ENCODE assay signal across 4 cellular contexts in genomic region chr19:1477056-1477455, GRCh38. TPM values are rescaled to one million over a fixed set of nuclear protein-coding genes. Genes with fewer than 3 reads are reported as not detected.
DNase-seq lines count a peak whose midpoint lies in the region; ATAC-seq, FAIRE-seq and TF ChIP-seq lines count a peak whose summit lies in the region.
"Not testable (repeated sequence)": the region's sequence is repeated elsewhere in the genome, so short reads cannot be mapped to it uniquely, and the experiment has no call there.

No MANE protein-coding gene starts in this region.

- H3K4me1 ChIP-seq in CD4-positive, CD25-positive, alpha-beta regulatory T cell (ENCODE audit: control insufficient read depth, insufficient read depth, low read length, poor library complexity, severe bottlenecking) = peaks cover 20% of the 10 kb centered on the region
- not testable (repeated sequence) for H3K4me1 ChIP-seq in PC-3 (ENCODE audit: insufficient read depth, low read length)
- H3K4me1 ChIP-seq in HepG2 (ENCODE audit: insufficient read depth, low read length) = peaks cover 40% of the 10 kb centered on the region

- POLR2A ChIA-PET in PC-3 (lab: Charles Lee; ENCODE audit: unreplicated experiment) = not testable (repeated sequence)
- POLR2A ChIA-PET in HepG2 (lab: Yijun Ruan, JAX) = interaction anchor here (1.2 to 2.8 kb wide), 3 partner anchors 14 to 22 kb away, joined by 4 to 16 read pairs (median 15); partner anchors contain the start of genes PCSK4 and REEP6

- TF ChIP-seq POLR2A in HepG2 (IDR thresholded peaks at IDR 0.05; ENCODE audit: insufficient read depth in 1 of 2, low read depth in 2 of 2, low read length in 2 of 2) = not testable (repeated sequence)

- TF ChIP-seq CTCF in PC-3 (conservative IDR thresholded peaks at IDR 0.05; ENCODE audit: low read depth, low read length); HepG2 (CRISPR knock-in tag; IDR thresholded peaks at IDR 0.05): not testable (repeated sequence)

- peaks cover 4 to 38% (median 12%) of the 10 kb centered on the region in 4 donors for H3K4me1 Mint-ChIP-seq in CD4-positive, CD25-positive, alpha-beta regulatory T cell
- H3K4me1 Mint-ChIP-seq in activated naive CD4-positive, alpha-beta T cell treated with anti-CD3 and anti-CD28 coated beads, Interleukin-2, amount 50 U/mL, for 24 hours = peaks cover 24% of the 10 kb centered on the region

- not testable (repeated sequence) for H3K36me3 ChIP-seq in CD4-positive, CD25-positive, alpha-beta regulatory T cell (ENCODE audit: control insufficient read depth, insufficient read depth, low read length); PC-3 (ENCODE audit: low read depth, low read length); HepG2 (replicated peaks in 1 of 2; ENCODE audit: control insufficient read depth in 1 of 2, insufficient read depth in 2 of 2, low read length in 2 of 2)

- not testable (repeated sequence) for H4K20me1 ChIP-seq in PC-3 (ENCODE audit: low read length); HepG2 (ENCODE audit: insufficient read depth, low read length)

- H3K4me3 Mint-ChIP-seq in CD4-positive, CD25-positive, alpha-beta regulatory T cell = peak overlapping the region; percentile 47 to 71 (median 65)
- H3K4me3 Mint-ChIP-seq in activated naive CD4-positive, alpha-beta T cell treated with anti-CD3 and anti-CD28 coated beads, Interleukin-2, amount 50 U/mL, for 24 hours = peak overlapping the region; percentile 48

- TF ChIP-seq RAD21 in HepG2 (CRISPR knock-in tag; IDR thresholded peaks at IDR 0.05) = not testable (repeated sequence)

- H3K9me3 Mint-ChIP-seq in CD4-positive, CD25-positive, alpha-beta regulatory T cell; activated naive CD4-positive, alpha-beta T cell treated with anti-CD3 and anti-CD28 coated beads, Interleukin-2, amount 50 U/mL, for 24 hours: not testable (repeated sequence)

- peak overlapping the region in 2 of 3 donors; percentile 43 to 65 for H3K27ac Mint-ChIP-seq in CD4-positive, CD25-positive, alpha-beta regulatory T cell
- H3K27ac Mint-ChIP-seq in activated naive CD4-positive, alpha-beta T cell treated with anti-CD3 and anti-CD28 coated beads, Interleukin-2, amount 50 U/mL, for 24 hours = not testable (repeated sequence)

- H3K27me3 Mint-ChIP-seq in CD4-positive, CD25-positive, alpha-beta regulatory T cell = peaks cover 13% of the 10 kb centered on the region
- H3K27me3 Mint-ChIP-seq in activated naive CD4-positive, alpha-beta T cell treated with anti-CD3 and anti-CD28 coated beads, Interleukin-2, amount 50 U/mL, for 24 hours = not testable (repeated sequence)

- H3K9me2 ChIP-seq in PC-3 (replicated peaks; ENCODE audit: low read length) = not testable (repeated sequence)

- H3K36me3 Mint-ChIP-seq in CD4-positive, CD25-positive, alpha-beta regulatory T cell; activated naive CD4-positive, alpha-beta T cell treated with anti-CD3 and anti-CD28 coated beads, Interleukin-2, amount 50 U/mL, for 24 hours: not testable (repeated sequence)

- TF ChIP-seq EP300 in HepG2 (IDR thresholded peaks at IDR 0.05; ENCODE audit: low read depth in 2 of 2, low read length in 2 of 2); HepG2 (CRISPR knock-in tag; IDR thresholded peaks at IDR 0.05; ENCODE audit: borderline replicate concordance): not testable (repeated sequence)

- not testable (repeated sequence) for H3K9ac ChIP-seq in PC-3 (ENCODE audit: low read length); HepG2 (ENCODE audit: insufficient read depth, low read depth, low read length)

- BruUV-seq in PC-3 (replicated peaks; lab: Mats Ljungman, UMichigan); HepG2 (replicated peaks; lab: Mats Ljungman, UMichigan): not testable (repeated sequence)

- ATAC-seq in CD4-positive, CD25-positive, alpha-beta regulatory T cell (ENCODE audit: low read depth in 2 of 2); PC-3; HepG2: not testable (repeated sequence)

- not testable (repeated sequence) for H3K27ac ChIP-seq in CD4-positive, CD25-positive, alpha-beta regulatory T cell (ENCODE audit: insufficient read depth, low read length, poor library complexity, severe bottlenecking); PC-3 (ENCODE audit: low read length); HepG2 (ENCODE audit: extremely low read length, insufficient read depth, low read length)

- 89% methylated on average over 9 of the region's 9 CpGs for WGBS in HepG2 (ENCODE audit: low lambda C conversion rate)

- H3K79me2 ChIP-seq in PC-3 (ENCODE audit: low read length) (peaks cover 25% of the 10 kb centered on the region), HepG2 (ENCODE audit: insufficient read depth, low read length) (peaks cover 16% of the 10 kb centered on the region)

- H3K4me3 ChIP-seq in CD4-positive, CD25-positive, alpha-beta regulatory T cell (ENCODE audit: low read depth, low read length); PC-3 (ENCODE audit: low read length); HepG2 (replicated peaks in 1 of 3; ENCODE audit: insufficient read depth in 1 of 3, low read depth in 2 of 3, low read length in 3 of 3): not testable (repeated sequence)

- not testable (repeated sequence) for DNase-seq in CD4-positive, CD25-positive, alpha-beta regulatory T cell; PC-3; HepG2 (ENCODE audit: low spot score)

- H3K4me2 ChIP-seq in PC-3 (ENCODE audit: low read length) (peak overlapping the region; percentile 15; the same call in 1 of the 2 replicates), HepG2 (ENCODE audit: low read depth, low read length) (peak overlapping the region; percentile 67)

- not testable (repeated sequence) for FAIRE-seq in HepG2 (lab: Jason Lieb, UNC)

- in situ Hi-C loops in HepG2 (cut with HindIII; ENCODE audit: extremely low pct_ligation_motif_present, low pct_unique_long_range_greater_than_20kb) = not testable (repeated sequence)

- not testable (repeated sequence) for H2AFZ ChIP-seq in PC-3 (ENCODE audit: low read length); HepG2 (ENCODE audit: low read length)

- intact Hi-C loops in PC-3 (cut with micrococcal nuclease); HepG2 (cut with micrococcal nuclease; ENCODE audit: unreplicated experiment): not testable (repeated sequence)

- H3F3A ChIP-seq in PC-3 (ENCODE audit: low read length, unreplicated experiment) = not testable (repeated sequence)

- H3K27me3 ChIP-seq in CD4-positive, CD25-positive, alpha-beta regulatory T cell (ENCODE audit: control insufficient read depth, insufficient read depth, low read length); PC-3 (ENCODE audit: low read length); HepG2 (ENCODE audit: control insufficient read depth in 1 of 2, insufficient read depth in 2 of 2, low read length in 2 of 2): not testable (repeated sequence)

- not testable (repeated sequence) for H3K9me3 ChIP-seq in CD4-positive, CD25-positive, alpha-beta regulatory T cell (ENCODE audit: control insufficient read depth in 2 of 2, low read length in 2 of 2); PC-3 (ENCODE audit: low read length); HepG2 (ENCODE audit: low read length)

- CTCF ChIA-PET in PC-3 (lab: Charles Lee); HepG2 (lab: Yijun Ruan, JAX; ENCODE audit: low intra/inter-chr PET ratio, low total read pairs): not testable (repeated sequence)

RNA-seq across cellular contexts. Expression of gene C19orf25, which starts 2.0 kb away (rescaled TPM):
- total RNA-seq in CD4-positive, CD25-positive, alpha-beta regulatory T cell = 33.4 TPM
- 10 to 100 TPM; 42.2 to 64.0 (median 54.0) TPM for polyA plus RNA-seq in CD4-positive, CD25-positive, alpha-beta regulatory T cell
- total RNA-seq in PC-3 (2014; rRNA removed) (45.0 and 54.9 TPM in 2 replicates), HepG2 (2016; rRNA removed; fragmentation: Illumina TruSeq; extraction: Trizol) (32.3 and 32.4 TPM in 2 replicates)
- 11.9 and 13.3 TPM in 2 replicates for total RNA-seq in HepG2 (2016; cell fraction: cytosol; rRNA removed; fragmentation: Illumina TruSeq; extraction: Trizol; ENCODE audit: low read depth)
- total RNA-seq in HepG2 (2016; cell fraction: insoluble cytoplasmic fraction; rRNA removed; fragmentation: Illumina TruSeq; extraction: Trizol) = 34.4 and 35.4 TPM in 2 replicates
- 33.2 and 36.2 TPM in 2 replicates for total RNA-seq in HepG2 (2016; cell fraction: membrane; rRNA removed; fragmentation: Illumina TruSeq; extraction: Trizol)
- total RNA-seq in HepG2 (2016; cell fraction: nucleus; rRNA removed; fragmentation: Illumina TruSeq; extraction: Trizol) = 15.1 and 17.1 TPM in 2 replicates
- polyA plus RNA-seq in HepG2 (2011; rRNA removed) = 14.2 and 19.5 TPM in 2 replicates
- polyA plus RNA-seq in HepG2 (2011; cell fraction: cytosol; rRNA removed) = 18.3 and 24.5 TPM in 2 replicates
- 33.5 and 34.3 TPM in 2 replicates for polyA plus RNA-seq in HepG2 (2011; cell fraction: nucleus; rRNA removed)
- 9.6 and 14.8 TPM in 2 replicates for polyA plus RNA-seq in HepG2 (2012)
- 11.7 and 15.7 TPM in 2 replicates for polyA plus RNA-seq in HepG2 (2016; cell fraction: cytosol; fragmentation: Illumina TruSeq; extraction: Trizol; ENCODE audit: low read depth)
- 31.7 and 32.0 TPM in 2 replicates for polyA plus RNA-seq in HepG2 (2016; cell fraction: insoluble cytoplasmic fraction; fragmentation: Illumina TruSeq; extraction: Trizol; ENCODE audit: low read depth)
- 25.3 and 26.3 TPM in 2 replicates for polyA plus RNA-seq in HepG2 (2016; cell fraction: membrane; fragmentation: Illumina TruSeq; extraction: Trizol; ENCODE audit: low read depth)
- polyA plus RNA-seq in HepG2 (2016; cell fraction: nucleus; fragmentation: Illumina TruSeq; extraction: Trizol; ENCODE audit: insufficient read depth, low read depth) = 30.3 and 33.5 TPM in 2 replicates
- 15.8 and 20.8 TPM in 2 replicates for polyA minus RNA-seq in HepG2 (2011; rRNA and poly(A)+ RNA removed; ENCODE audit: low replicate concordance)
- polyA minus RNA-seq in HepG2 (2011; cell fraction: cytosol; rRNA and poly(A)+ RNA removed) = 8.7 and 9.4 TPM in 2 replicates
- polyA minus RNA-seq in HepG2 (2011; cell fraction: nucleus; rRNA and poly(A)+ RNA removed) = 13.3 and 13.6 TPM in 2 replicates

RNA-seq across cellular contexts. Expression of gene PCSK4, which starts 13.1 kb away (rescaled TPM):
- 1.3 TPM for total RNA-seq in CD4-positive, CD25-positive, alpha-beta regulatory T cell
- polyA plus RNA-seq in CD4-positive, CD25-positive, alpha-beta regulatory T cell = 1 to 10 TPM in 1 of 4 donors, under 1 TPM in 2, not detected in 1; 0.08 to 1.3 (median 0.29) TPM
- 3.9 and 5.7 TPM in 2 replicates for total RNA-seq in PC-3 (2014; rRNA removed)
- 0.52 and 2.0 TPM in 2 replicates for total RNA-seq in HepG2 (2016; rRNA removed; fragmentation: Illumina TruSeq; extraction: Trizol)
- 0.91 and 1.2 TPM in 2 replicates for total RNA-seq in HepG2 (2016; cell fraction: cytosol; rRNA removed; fragmentation: Illumina TruSeq; extraction: Trizol; ENCODE audit: low read depth)
- total RNA-seq in HepG2 (2016; cell fraction: insoluble cytoplasmic fraction; rRNA removed; fragmentation: Illumina TruSeq; extraction: Trizol) = 1.1 and 1.5 TPM in 2 replicates
- total RNA-seq in HepG2 (2016; cell fraction: membrane; rRNA removed; fragmentation: Illumina TruSeq; extraction: Trizol) = 1.5 and 2.0 TPM in 2 replicates
- 1.7 and 3.6 TPM in 2 replicates for total RNA-seq in HepG2 (2016; cell fraction: nucleus; rRNA removed; fragmentation: Illumina TruSeq; extraction: Trizol)
- 2.7 and 3.1 TPM in 2 replicates for polyA plus RNA-seq in HepG2 (2011; rRNA removed)
- 0.73 and 1.2 TPM in 2 replicates for polyA plus RNA-seq in HepG2 (2011; cell fraction: cytosol; rRNA removed)
- 62.7 and 100 TPM in 2 replicates for polyA plus RNA-seq in HepG2 (2011; cell fraction: nucleus; rRNA removed)
- 2.9 and 3.0 TPM in 2 replicates for polyA plus RNA-seq in HepG2 (2012)
- polyA plus RNA-seq in HepG2 (2016; cell fraction: cytosol; fragmentation: Illumina TruSeq; extraction: Trizol; ENCODE audit: low read depth) = 0.60 and 0.88 TPM in 2 replicates
- 0.61 and 1.1 TPM in 2 replicates for polyA plus RNA-seq in HepG2 (2016; cell fraction: insoluble cytoplasmic fraction; fragmentation: Illumina TruSeq; extraction: Trizol; ENCODE audit: low read depth)
- 1.2 TPM in 2 replicates for polyA plus RNA-seq in HepG2 (2016; cell fraction: membrane; fragmentation: Illumina TruSeq; extraction: Trizol; ENCODE audit: low read depth)
- 11.8 and 12.9 TPM in 2 replicates for polyA plus RNA-seq in HepG2 (2016; cell fraction: nucleus; fragmentation: Illumina TruSeq; extraction: Trizol; ENCODE audit: insufficient read depth, low read depth)
- 0.84 and 1.6 TPM in 2 replicates for polyA minus RNA-seq in HepG2 (2011; rRNA and poly(A)+ RNA removed; ENCODE audit: low replicate concordance)
- polyA minus RNA-seq in HepG2 (2011; cell fraction: cytosol; rRNA and poly(A)+ RNA removed) = 0.88 and 1.6 TPM in 2 replicates
- polyA minus RNA-seq in HepG2 (2011; cell fraction: nucleus; rRNA and poly(A)+ RNA removed) = 1.7 and 4.6 TPM in 2 replicates

RNA-seq across cellular contexts. Expression of gene REEP6, which starts 13.9 kb away (rescaled TPM):
- total RNA-seq in CD4-positive, CD25-positive, alpha-beta regulatory T cell = 1.3 TPM
- 1 to 10 TPM; 1.5 to 3.3 (median 2.6) TPM for polyA plus RNA-seq in CD4-positive, CD25-positive, alpha-beta regulatory T cell
- total RNA-seq in PC-3 (2014; rRNA removed) = 27.2 and 34.7 TPM in 2 replicates
- total RNA-seq in HepG2 (2016; rRNA removed; fragmentation: Illumina TruSeq; extraction: Trizol) = 15.6 and 28.8 TPM in 2 replicates
- 21.2 and 31.3 TPM in 2 replicates for total RNA-seq in HepG2 (2016; cell fraction: cytosol; rRNA removed; fragmentation: Illumina TruSeq; extraction: Trizol; ENCODE audit: low read depth)
- total RNA-seq in HepG2 (2016; cell fraction: insoluble cytoplasmic fraction; rRNA removed; fragmentation: Illumina TruSeq; extraction: Trizol) = 13.3 and 31.5 TPM in 2 replicates
- 21.8 and 29.6 TPM in 2 replicates for total RNA-seq in HepG2 (2016; cell fraction: membrane; rRNA removed; fragmentation: Illumina TruSeq; extraction: Trizol)
- total RNA-seq in HepG2 (2016; cell fraction: nucleus; rRNA removed; fragmentation: Illumina TruSeq; extraction: Trizol) = 22.0 and 24.7 TPM in 2 replicates
- polyA plus RNA-seq in HepG2 (2011; rRNA removed) = 10.0 and 17.3 TPM in 2 replicates
- 10.9 and 13.3 TPM in 2 replicates for polyA plus RNA-seq in HepG2 (2011; cell fraction: cytosol; rRNA removed)
- polyA plus RNA-seq in HepG2 (2011; cell fraction: nucleus; rRNA removed) = 15.2 and 19.3 TPM in 2 replicates
- 31.7 and 32.2 TPM in 2 replicates for polyA plus RNA-seq in HepG2 (2012)
- polyA plus RNA-seq in HepG2 (2016; cell fraction: cytosol; fragmentation: Illumina TruSeq; extraction: Trizol; ENCODE audit: low read depth) = 40.3 and 49.6 TPM in 2 replicates
- polyA plus RNA-seq in HepG2 (2016; cell fraction: insoluble cytoplasmic fraction; fragmentation: Illumina TruSeq; extraction: Trizol; ENCODE audit: low read depth) = 23.2 and 29.9 TPM in 2 replicates
- polyA plus RNA-seq in HepG2 (2016; cell fraction: membrane; fragmentation: Illumina TruSeq; extraction: Trizol; ENCODE audit: low read depth) = 43.0 and 49.7 TPM in 2 replicates
- 65.9 and 70.0 TPM in 2 replicates for polyA plus RNA-seq in HepG2 (2016; cell fraction: nucleus; fragmentation: Illumina TruSeq; extraction: Trizol; ENCODE audit: insufficient read depth, low read depth)
- 7.1 and 14.8 TPM in 2 replicates for polyA minus RNA-seq in HepG2 (2011; rRNA and poly(A)+ RNA removed; ENCODE audit: low replicate concordance)
- 12.4 and 14.4 TPM in 2 replicates for polyA minus RNA-seq in HepG2 (2011; cell fraction: cytosol; rRNA and poly(A)+ RNA removed)
- polyA minus RNA-seq in HepG2 (2011; cell fraction: nucleus; rRNA and poly(A)+ RNA removed) = 3.5 and 3.6 TPM in 2 replicates

RNA-seq across cellular contexts. Expression of gene APC2, which starts 27.1 kb away (rescaled TPM):
- 0.25 TPM for total RNA-seq in CD4-positive, CD25-positive, alpha-beta regulatory T cell
- under 1 TPM in 2 of 4 donors, not detected in 2; 0.06 to 0.07 TPM for polyA plus RNA-seq in CD4-positive, CD25-positive, alpha-beta regulatory T cell
- total RNA-seq in PC-3 (2014; rRNA removed) (0.29 and 1.4 TPM in 2 replicates), HepG2 (2016; rRNA removed; fragmentation: Illumina TruSeq; extraction: Trizol) (0.22 TPM in 1 of 2 replicates, not detected in the other)
- under 0.01 TPM in 1 of 2 replicates, not detected in the other for total RNA-seq in HepG2 (2016; cell fraction: cytosol; rRNA removed; fragmentation: Illumina TruSeq; extraction: Trizol; ENCODE audit: low read depth)
- 0.02 and 0.27 TPM in 2 replicates for total RNA-seq in HepG2 (2016; cell fraction: insoluble cytoplasmic fraction; rRNA removed; fragmentation: Illumina TruSeq; extraction: Trizol)
- total RNA-seq in HepG2 (2016; cell fraction: membrane; rRNA removed; fragmentation: Illumina TruSeq; extraction: Trizol) = 0.24 TPM in 1 of 2 replicates, not detected in the other
- total RNA-seq in HepG2 (2016; cell fraction: nucleus; rRNA removed; fragmentation: Illumina TruSeq; extraction: Trizol) = 0.25 and 0.28 TPM in 2 replicates
- polyA plus RNA-seq in HepG2 (2011; rRNA removed) = 0.08 and 0.16 TPM in 2 replicates
- 0.04 and 0.07 TPM in 2 replicates for polyA plus RNA-seq in HepG2 (2011; cell fraction: cytosol; rRNA removed)
- 0.37 and 0.61 TPM in 2 replicates for polyA plus RNA-seq in HepG2 (2011; cell fraction: nucleus; rRNA removed)
- polyA plus RNA-seq in HepG2 (2012) = 0.11 and 0.28 TPM in 2 replicates
- polyA plus RNA-seq in HepG2 (2016; cell fraction: cytosol; fragmentation: Illumina TruSeq; extraction: Trizol; ENCODE audit: low read depth) = not detected in 2 replicates
- polyA plus RNA-seq in HepG2 (2016; cell fraction: insoluble cytoplasmic fraction; fragmentation: Illumina TruSeq; extraction: Trizol; ENCODE audit: low read depth) = not detected in 2 replicates
- polyA plus RNA-seq in HepG2 (2016; cell fraction: membrane; fragmentation: Illumina TruSeq; extraction: Trizol; ENCODE audit: low read depth) = not detected in 2 replicates
- polyA plus RNA-seq in HepG2 (2016; cell fraction: nucleus; fragmentation: Illumina TruSeq; extraction: Trizol; ENCODE audit: insufficient read depth, low read depth) = 0.18 and 0.40 TPM in 2 replicates
- polyA minus RNA-seq in HepG2 (2011; rRNA and poly(A)+ RNA removed; ENCODE audit: low replicate concordance) = 0.40 and 0.77 TPM in 2 replicates
- 0.35 and 0.49 TPM in 2 replicates for polyA minus RNA-seq in HepG2 (2011; cell fraction: cytosol; rRNA and poly(A)+ RNA removed)
- 0.52 and 0.75 TPM in 2 replicates for polyA minus RNA-seq in HepG2 (2011; cell fraction: nucleus; rRNA and poly(A)+ RNA removed)

RNA-seq across cellular contexts. Expression of gene ADAMTSL5, which starts 35.8 kb away (rescaled TPM):
- 2.1 TPM for total RNA-seq in CD4-positive, CD25-positive, alpha-beta regulatory T cell
- 1 to 10 TPM in 2 of 4 donors, under 1 TPM in 2; 0.29 to 3.3 (median 1.8) TPM for polyA plus RNA-seq in CD4-positive, CD25-positive, alpha-beta regulatory T cell
- total RNA-seq in PC-3 (2014; rRNA removed) (1.7 and 5.0 TPM in 2 replicates), HepG2 (2016; rRNA removed; fragmentation: Illumina TruSeq; extraction: Trizol) (0.24 and 0.60 TPM in 2 replicates)
- total RNA-seq in HepG2 (2016; cell fraction: cytosol; rRNA removed; fragmentation: Illumina TruSeq; extraction: Trizol; ENCODE audit: low read depth) = 0.35 and 0.81 TPM in 2 replicates
- total RNA-seq in HepG2 (2016; cell fraction: insoluble cytoplasmic fraction; rRNA removed; fragmentation: Illumina TruSeq; extraction: Trizol) = 0.25 and 0.41 TPM in 2 replicates
- 0.17 and 0.56 TPM in 2 replicates for total RNA-seq in HepG2 (2016; cell fraction: membrane; rRNA removed; fragmentation: Illumina TruSeq; extraction: Trizol)
- 0.41 and 0.78 TPM in 2 replicates for total RNA-seq in HepG2 (2016; cell fraction: nucleus; rRNA removed; fragmentation: Illumina TruSeq; extraction: Trizol)
- polyA plus RNA-seq in HepG2 (2011; rRNA removed) = 2.7 and 3.8 TPM in 2 replicates
- polyA plus RNA-seq in HepG2 (2011; cell fraction: cytosol; rRNA removed) = 1.9 and 2.1 TPM in 2 replicates
- 13.4 and 15.1 TPM in 2 replicates for polyA plus RNA-seq in HepG2 (2011; cell fraction: nucleus; rRNA removed)
- 0.63 and 1.1 TPM in 2 replicates for polyA plus RNA-seq in HepG2 (2012)
- polyA plus RNA-seq in HepG2 (2016; cell fraction: cytosol; fragmentation: Illumina TruSeq; extraction: Trizol; ENCODE audit: low read depth) = 0.43 and 0.55 TPM in 2 replicates
- polyA plus RNA-seq in HepG2 (2016; cell fraction: insoluble cytoplasmic fraction; fragmentation: Illumina TruSeq; extraction: Trizol; ENCODE audit: low read depth) = 0.76 and 0.82 TPM in 2 replicates
- polyA plus RNA-seq in HepG2 (2016; cell fraction: membrane; fragmentation: Illumina TruSeq; extraction: Trizol; ENCODE audit: low read depth) = 0.43 and 0.80 TPM in 2 replicates
- polyA plus RNA-seq in HepG2 (2016; cell fraction: nucleus; fragmentation: Illumina TruSeq; extraction: Trizol; ENCODE audit: insufficient read depth, low read depth) = 2.4 and 2.9 TPM in 2 replicates
- 1.8 and 6.0 TPM in 2 replicates for polyA minus RNA-seq in HepG2 (2011; rRNA and poly(A)+ RNA removed; ENCODE audit: low replicate concordance)
- 0.79 and 1.8 TPM in 2 replicates for polyA minus RNA-seq in HepG2 (2011; cell fraction: cytosol; rRNA and poly(A)+ RNA removed)
- 1.2 and 1.7 TPM in 2 replicates for polyA minus RNA-seq in HepG2 (2011; cell fraction: nucleus; rRNA and poly(A)+ RNA removed)
